9 cellular contexts compared by ENCODE assay signal in genomic region chr1:154386643-154387352, GRCh38. TPM values are rescaled to one million over a fixed set of nuclear protein-coding genes. Genes with fewer than 3 reads are reported as not detected.
A peak's percentile ranks its signal among the peaks of the same experiment; 100 is the strongest.
DNase-seq lines count a peak whose midpoint lies in the region; ATAC-seq lines count a peak whose summit lies in the region.
"Had no signal": no experiment of that assay in that cellular context is flagged by ENCODE, and none has a peak within 500 bp of the region (broad histone marks: within the 10 kb centered on the region; RNA-seq: fewer than 3 reads in every experiment).

No MANE protein-coding gene starts in this region.

- no peaks in the 10 kb centered on the region for H3K36me3 ChIP-seq in naive thymus-derived CD4-positive, alpha-beta T cell (ENCODE audit: control insufficient read depth in 2 of 3, insufficient read depth in 3 of 3, low read length in 3 of 3)

- POLR2A ChIA-PET in naive thymus-derived CD4-positive, alpha-beta T cell (lab: Charles Lee) = interaction anchor here (0.9 to 5.6 kb wide), 14 partner anchors 12 to 78 kb away, joined by 3 to 43 read pairs (median 8); no protein-coding TSS in a partner anchor

- peak overlapping the region; percentile 57 for H3K4me3 ChIP-seq in naive thymus-derived CD4-positive, alpha-beta T cell (ENCODE audit: low read length)
- H3K4me3 ChIP-seq: psoas muscle had no signal

- no peaks in the 10 kb centered on the region for H3K9me3 ChIP-seq in naive thymus-derived CD4-positive, alpha-beta T cell (ENCODE audit: control insufficient read depth in 2 of 3, low read length in 3 of 3)
- H3K9me3 ChIP-seq: psoas muscle had no signal

- H3K4me1 Mint-ChIP-seq in naive thymus-derived CD4-positive, alpha-beta T cell = peaks cover 28 to 63% (median 43%) of the 10 kb centered on the region in 7 donors

- H3K27ac ChIP-seq in naive thymus-derived CD4-positive, alpha-beta T cell (ENCODE audit: low read depth, low read length) = peak overlapping the region; percentile 82
- H3K27ac ChIP-seq: psoas muscle had no signal

- peaks cover 0 to 6% (median 0%) of the 10 kb centered on the region in 11 donors for H3K9me3 Mint-ChIP-seq in naive thymus-derived CD4-positive, alpha-beta T cell

- CTCF ChIA-PET in naive thymus-derived CD4-positive, alpha-beta T cell (lab: Charles Lee) = interaction anchor here (0.5 to 2.2 kb wide), 5 partner anchors 13 to 53 kb away, joined by 3 to 18 read pairs (median 3); partner anchors contain the start of gene IL6R

- H3K4me1 ChIP-seq in naive thymus-derived CD4-positive, alpha-beta T cell (ENCODE audit: control insufficient read depth in 2 of 2, insufficient read depth in 2 of 2, low read length in 2 of 2) = peaks cover 26 to 38% of the 10 kb centered on the region in 2 donors
- H3K4me1 ChIP-seq: psoas muscle had no signal

- H3K27ac Mint-ChIP-seq in naive thymus-derived CD4-positive, alpha-beta T cell = peak overlapping the region; percentile 92 to 99 (median 97)

- intact Hi-C loops in naive thymus-derived CD4-positive, alpha-beta T cell (cut with micrococcal nuclease) = loop anchor here (1.0 to 2.0 kb wide), 2 partner anchors 19 to 20 kb away; partner anchors contain the start of gene IL6R (in 1 of the 2)
- intact Hi-C loops in posterior cingulate gyrus (cut with DNase I) = no loop called here

- no peaks in the 10 kb centered on the region for H3K27me3 ChIP-seq in naive thymus-derived CD4-positive, alpha-beta T cell (ENCODE audit: control insufficient read depth in 2 of 2, insufficient read depth in 2 of 2, low read length in 2 of 2)

- peak; percentile 83 for ATAC-seq in HG03196 (IDR thresholded peaks at IDR 0.05; ENCODE audit: unreplicated experiment)
- peak; percentile 95 for ATAC-seq in naive thymus-derived CD4-positive, alpha-beta T cell
- no peak for ATAC-seq in GM21381 (IDR thresholded peaks at IDR 0.05; ENCODE audit: unreplicated experiment)

- peaks cover 0 to 6% (median 3%) of the 10 kb centered on the region in 5 donors for H3K36me3 Mint-ChIP-seq in naive thymus-derived CD4-positive, alpha-beta T cell

- no peaks in the 10 kb centered on the region for H3K27me3 Mint-ChIP-seq in naive thymus-derived CD4-positive, alpha-beta T cell

- DNase-seq in Daoy (ENCODE audit: low read depth) (peak; percentile 50), posterior cingulate gyrus (no peak), COLO668 (lab: John Stamatoyannopoulos, UW; ENCODE audit: unreplicated experiment) (no peak), NCI-H69 (lab: John Stamatoyannopoulos, UW) (no peak)
- peak; percentile 57 to 73 (median 71) for DNase-seq in activated CD8-positive, alpha-beta memory T cell treated with anti-CD3 and anti-CD28 coated beads for 48 hours (ENCODE audit: low read depth in 2 of 3, low spot score in 2 of 3)
- DNase-seq in naive thymus-derived CD4-positive, alpha-beta T cell = peak; percentile 21 to 81 (median 66)
- DNase-seq: psoas muscle had no signal

- H3K4me3 Mint-ChIP-seq in naive thymus-derived CD4-positive, alpha-beta T cell = peak overlapping the region; percentile 65 to 92 (median 83)

RNA-seq across cellular contexts. Expression of gene IL6R, which starts 18.3 kb away (rescaled TPM):
- 0.80 and 6.4 TPM in 2 replicates for total RNA-seq in Daoy (2014; rRNA removed; shearing (Covaris generic))
- total RNA-seq in naive thymus-derived CD4-positive, alpha-beta T cell = 10 to 100 TPM in 4 of 5 experiments, 1 to 10 TPM in 1; 5.2 to 91.6 (median 85.6) TPM
- polyA plus RNA-seq in naive thymus-derived CD4-positive, alpha-beta T cell = 10 to 100 TPM; 55.1 to 66.3 TPM

Comparison
In these comparisons a context has a peak if more than half of its experiments do, and no peak if none do; other contexts are left out.
1. DNase-seq: peak in Daoy (single experiment), activated CD8-positive, alpha-beta memory T cell treated with anti-CD3 and anti-CD28 coated beads for 48 hours (3 of 3) and naive thymus-derived CD4-positive, alpha-beta T cell (9 of 9); none in posterior cingulate gyrus (0 of 10), COLO668 (single experiment) and NCI-H69 (single experiment).